ENCODE assay signal across 20 cellular contexts in the genomic region with DNA sequence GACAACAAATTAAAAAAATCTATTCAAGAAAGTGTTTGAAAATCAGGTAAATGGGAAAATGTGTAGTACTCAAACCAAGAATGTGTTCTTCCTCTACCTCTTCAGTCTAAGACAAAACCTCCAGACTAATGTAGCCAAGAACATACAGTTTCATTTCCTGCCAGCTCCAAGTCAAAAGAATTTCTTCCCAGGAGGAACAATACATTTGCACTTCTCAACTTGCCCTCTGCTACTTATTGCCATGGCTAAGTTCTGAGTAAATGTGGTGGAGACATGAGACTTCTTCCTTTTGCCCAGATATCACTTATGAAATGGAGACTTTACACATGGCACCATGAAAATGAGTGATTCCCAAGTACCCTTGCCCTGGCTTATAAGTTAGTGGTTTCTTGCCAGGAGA.
DNase-seq lines count a peak whose midpoint lies in the region; ATAC-seq, FAIRE-seq and TF ChIP-seq lines count a peak whose summit lies in the region.
"Had no signal": no experiment of that assay in that cellular context is flagged by ENCODE, and none has a peak within 500 bp of the region (broad histone marks: within the 10 kb centered on the region; RNA-seq: fewer than 3 reads in every experiment).

No MANE protein-coding gene starts in this region.

- TF ChIP-seq POLR2A in H1 (IDR thresholded peaks at IDR 0.05; ENCODE audit: control extremely low read depth in 1 of 2, low read depth in 2 of 2, low read length in 2 of 2): no peak
- no peak for TF ChIP-seq POLR2A in suprapubic skin (IDR thresholded peaks at IDR 0.05)

- no peak overlapping the region for H3K14ac ChIP-seq in H1 (ENCODE audit: insufficient read length)

- H3K4me1 Mint-ChIP-seq in GM23338 (peaks cover 3% of the 10 kb centered on the region; the same call in 1 of the 3 replicates), astrocyte (ENCODE audit: low read depth, unreplicated experiment) (peaks cover 10% of the 10 kb centered on the region), CD14-positive monocyte (no peaks in the 10 kb centered on the region)

- no peak overlapping the region for H3K4me3 Mint-ChIP-seq in GM23338
- no peak overlapping the region for H3K4me3 Mint-ChIP-seq in astrocyte (ENCODE audit: unreplicated experiment)
- no peak overlapping the region for H3K4me3 Mint-ChIP-seq in CD14-positive monocyte
- H3K4me3 Mint-ChIP-seq: CD8-positive, alpha-beta T cell; HFFc6 had no signal

- no peak overlapping the region for H2BK12ac ChIP-seq in H1 (ENCODE audit: low read depth, low read length)

- H3F3A ChIP-seq in GM23338 (replicated peaks; ENCODE audit: low read depth): no peaks in the 10 kb centered on the region

- H4K8ac ChIP-seq in H1 (ENCODE audit: extremely low read depth, insufficient read depth, low read length): no peak overlapping the region

- CTCF ChIA-PET in H1 (lab: Charles Lee; ENCODE audit: partially characterized antibody): no interaction called here

- TF ChIP-seq RAD21 in H1 (IDR thresholded peaks at IDR 0.05 in 1 of 2, conservative IDR thresholded peaks at IDR 0.05 in 1 of 2; ENCODE audit: low read depth in 2 of 2, low read length in 2 of 2): no peak

- H3K23me2 ChIP-seq in H1 (ENCODE audit: low read depth, low read length): no peaks in the 10 kb centered on the region

- no peak overlapping the region for H3K56ac ChIP-seq in H1 (replicated peaks; ENCODE audit: insufficient read length, low read depth, low read length)

- H2BK5ac ChIP-seq in H1 (ENCODE audit: low read depth, low read length): no peak overlapping the region

- no peak overlapping the region for H2BK120ac ChIP-seq in H1 (replicated peaks; ENCODE audit: low read depth, low read length)

- H3K36me3 ChIP-seq in GM23338 (ENCODE audit: insufficient read depth) (no peaks in the 10 kb centered on the region), astrocyte (ENCODE audit: insufficient read depth, low read length) (no peaks in the 10 kb centered on the region), H1 (ENCODE audit: control insufficient read depth in 2 of 4, insufficient read depth in 4 of 4, low read length in 3 of 4) (no peaks in the 10 kb centered on the region), suprapubic skin (no peaks in the 10 kb centered on the region)
- H3K36me3 ChIP-seq: BLaER1 had no signal

- POLR2A ChIA-PET in H1 (lab: Charles Lee; ENCODE audit: partially characterized antibody): no interaction called here

- H3K36me3 Mint-ChIP-seq in GM23338 (ENCODE audit: low read depth): no peaks in the 10 kb centered on the region
- no peaks in the 10 kb centered on the region for H3K36me3 Mint-ChIP-seq in astrocyte (ENCODE audit: low read depth, unreplicated experiment)
- H3K36me3 Mint-ChIP-seq in CD14-positive monocyte: no peaks in the 10 kb centered on the region
- H3K36me3 Mint-ChIP-seq: CD8-positive, alpha-beta T cell had no signal

- H3K27me3 ChIP-seq in GM23338 (ENCODE audit: insufficient read depth): no peaks in the 10 kb centered on the region
- H3K27me3 ChIP-seq in astrocyte (ENCODE audit: insufficient read depth, low read length): no peaks in the 10 kb centered on the region
- no peaks in the 10 kb centered on the region for H3K27me3 ChIP-seq in H1 (replicated peaks in 1 of 4; ENCODE audit: control insufficient read depth in 3 of 4, extremely low read depth in 1 of 4, insufficient read depth in 3 of 4, low read length in 3 of 4)
- H3K27me3 ChIP-seq in suprapubic skin: no peaks in the 10 kb centered on the region
- H3K27me3 ChIP-seq: BLaER1 had no signal

- H3K27ac ChIP-seq in GM23338 (ENCODE audit: low read depth) (no peak overlapping the region), astrocyte (ENCODE audit: low read depth, low read length) (no peak overlapping the region), H1 (ENCODE audit: low read depth, low read length) (no peak overlapping the region), suprapubic skin (no peak overlapping the region)
- H3K27ac ChIP-seq: BLaER1, GM23248 had no signal

- intact Hi-C loops in CD14-positive monocyte (cut with micrococcal nuclease): no loop called here

- H3K18ac ChIP-seq in H1 (ENCODE audit: extremely low read depth, low read length): no peak overlapping the region

- H3K4me3 ChIP-seq in GM23338 (no peak overlapping the region), astrocyte (ENCODE audit: insufficient read depth, low read depth, low read length) (no peak overlapping the region), H1 (ENCODE audit: extremely low read depth in 1 of 4, insufficient read depth in 2 of 4, low read depth in 3 of 4, low read length in 4 of 4) (no peak overlapping the region), fibroblast of the aortic adventitia (ENCODE audit: low read depth, low read length) (no peak overlapping the region), suprapubic skin (no peak overlapping the region)
- H3K4me3 ChIP-seq: BLaER1, GM12878, GM23248 had no signal

- no peaks in the 10 kb centered on the region for H3K79me2 ChIP-seq in GM23338 (replicated peaks; ENCODE audit: insufficient read depth)
- H3K79me2 ChIP-seq in astrocyte (ENCODE audit: insufficient read depth, low read length): no peaks in the 10 kb centered on the region
- no peaks in the 10 kb centered on the region for H3K79me2 ChIP-seq in H1 (ENCODE audit: control insufficient read depth in 1 of 2, insufficient read depth in 2 of 2, low read length in 2 of 2)

- no peak overlapping the region for H4K5ac ChIP-seq in H1 (ENCODE audit: insufficient read length, low read depth, low read length)

- no peak for FAIRE-seq in astrocyte (lab: Jason Lieb, UNC)
- no peak for FAIRE-seq in H1 (lab: Jason Lieb, UNC)
- FAIRE-seq: GM12878, HTR-8/SVneo had no signal

- no peak overlapping the region for H2BK15ac ChIP-seq in H1 (ENCODE audit: low read length)

- H3K9ac ChIP-seq in astrocyte (ENCODE audit: low read length) (no peak overlapping the region), H1 (replicated peaks in 1 of 4; ENCODE audit: extremely low read depth in 1 of 4, low read depth in 3 of 4, low read length in 3 of 4) (no peak overlapping the region)
- H3K9ac ChIP-seq: BLaER1, GM23248 had no signal

- DNase-seq in GM23338 (ENCODE audit: low spot score) (peak; percentile 3), astrocyte (ENCODE audit: low read depth) (no peak), H1 (ENCODE audit: low read depth in 1 of 2, low spot score in 2 of 2) (no peak), fibroblast of the aortic adventitia (ENCODE audit: low read depth) (peak; percentile 10), suprapubic skin (ENCODE audit: low spot score in 2 of 2) (no peak), CD14-positive monocyte (ENCODE audit: low spot score) (no peak), MV-4-11 (lab: John Stamatoyannopoulos, UW) (no peak)
- DNase-seq: 8988T; Calu3; CD8-positive, alpha-beta T cell; DMS79 treated with DMSO at 0.1 percent for 48 hours; GM23248; H7; HFFc6; IMR-90 had no signal

- no peaks in the 10 kb centered on the region for H3K27me3 Mint-ChIP-seq in GM23338 (ENCODE audit: insufficient read depth, low read depth, poor library complexity)
- H3K27me3 Mint-ChIP-seq in astrocyte (ENCODE audit: low read depth, unreplicated experiment): no peaks in the 10 kb centered on the region
- H3K27me3 Mint-ChIP-seq in CD14-positive monocyte (ENCODE audit: low read depth in 3 of 3): no peaks in the 10 kb centered on the region

- no peak overlapping the region for H3K23ac ChIP-seq in H1 (ENCODE audit: insufficient read length)

- no peak overlapping the region for H3K4ac ChIP-seq in H1 (replicated peaks; ENCODE audit: insufficient read length, low read depth, low read length)

- H3K9me3 ChIP-seq in astrocyte (ENCODE audit: insufficient read depth, low read depth, low read length) (no peaks in the 10 kb centered on the region), H1 (ENCODE audit: insufficient read depth in 2 of 2, low read depth in 1 of 2, low read length in 1 of 2) (no peaks in the 10 kb centered on the region), suprapubic skin (no peaks in the 10 kb centered on the region)
- H3K9me3 ChIP-seq: BLaER1 had no signal

- H3K9me3 Mint-ChIP-seq in GM23338 (no peaks in the 10 kb centered on the region), astrocyte (ENCODE audit: unreplicated experiment) (peaks cover 2% of the 10 kb centered on the region), CD14-positive monocyte (peaks cover 0 to 2% (median 0%) of the 10 kb centered on the region in 7 donors)

- no peak overlapping the region for H2BK20ac ChIP-seq in H1 (ENCODE audit: low read length)

- H3K27ac Mint-ChIP-seq in GM23338 (no peak overlapping the region), astrocyte (ENCODE audit: unreplicated experiment) (peak overlapping the region; percentile 86), CD14-positive monocyte (no peak overlapping the region)
- H3K27ac Mint-ChIP-seq: CD8-positive, alpha-beta T cell; HFFc6 had no signal

- no peak overlapping the region for H4K91ac ChIP-seq in H1 (replicated peaks; ENCODE audit: insufficient read length, low read length)

- 0 out of 2 replicates have a peak, but pooled peaks cover 3% of the 10 kb centered on the region for H3K4me1 ChIP-seq in GM23338 (ENCODE audit: insufficient read depth)
- H3K4me1 ChIP-seq in astrocyte (ENCODE audit: insufficient read depth, low read length): no peaks in the 10 kb centered on the region
- H3K4me1 ChIP-seq in H1 (replicated peaks in 1 of 4; ENCODE audit: control insufficient read depth in 3 of 4, insufficient read depth in 4 of 4, low read length in 3 of 4): no peaks in the 10 kb centered on the region
- no peaks in the 10 kb centered on the region for H3K4me1 ChIP-seq in suprapubic skin
- H3K4me1 ChIP-seq: BLaER1 had no signal

- no peaks in the 10 kb centered on the region for H4K20me1 ChIP-seq in GM23338 (replicated peaks; ENCODE audit: insufficient read depth)
- H4K20me1 ChIP-seq in astrocyte (ENCODE audit: insufficient read depth, low read length): no peaks in the 10 kb centered on the region
- H4K20me1 ChIP-seq in H1 (replicated peaks in 1 of 2; ENCODE audit: control insufficient read depth in 1 of 2, insufficient read depth in 2 of 2, low read length in 2 of 2): no peaks in the 10 kb centered on the region
- H4K20me1 ChIP-seq: BLaER1 had no signal

- H2AK5ac ChIP-seq in H1 (ENCODE audit: low read depth, low read length): no peak overlapping the region

- TF ChIP-seq CTCF in GM23338 (conservative IDR thresholded peaks at IDR 0.05; ENCODE audit: low read depth in 2 of 2) (no peak), astrocyte (IDR thresholded peaks at IDR 0.05; ENCODE audit: insufficient read depth, low read depth, low read length) (no peak), H1 (IDR thresholded peaks at IDR 0.05; ENCODE audit: control extremely low read depth in 1 of 3, insufficient read depth in 1 of 3, low read depth in 1 of 3, low read length in 3 of 3) (no peak), fibroblast of the aortic adventitia (IDR thresholded peaks at IDR 0.05; ENCODE audit: insufficient read depth, low read length) (no peak), suprapubic skin (IDR thresholded peaks at IDR 0.05) (no peak), CD14-positive monocyte (IDR thresholded peaks at IDR 0.05) (no peak)

- peaks cover 3% of the 10 kb centered on the region; the same call in 1 of the 2 replicates for H3K9me2 ChIP-seq in GM23338 (ENCODE audit: insufficient read depth)

- H3K4me2 ChIP-seq in GM23338 (no peak overlapping the region), astrocyte (ENCODE audit: low read length) (no peak overlapping the region), H1 (ENCODE audit: insufficient read depth in 1 of 2, low read depth in 2 of 2, low read length in 2 of 2) (no peak overlapping the region)
- H3K4me2 ChIP-seq: BLaER1 had no signal

- ATAC-seq in GM23338 (no peak), HG02610 (IDR thresholded peaks at IDR 0.05; ENCODE audit: unreplicated experiment) (no peak)
- ATAC-seq: CD8-positive, alpha-beta T cell; GM12878; HCT116 had no signal

- TF ChIP-seq EP300 in H1 (IDR thresholded peaks at IDR 0.05; ENCODE audit: borderline replicate concordance in 1 of 2, low read depth in 2 of 2, low read length in 2 of 2) (no peak), suprapubic skin (IDR thresholded peaks at IDR 0.05) (no peak)

- H3K79me1 ChIP-seq in H1 (ENCODE audit: low read depth, low read length): no peaks in the 10 kb centered on the region

- H2AFZ ChIP-seq in GM23338 (peak overlapping the region; percentile 43; the same call in 1 of the 2 replicates), astrocyte (ENCODE audit: low read depth, low read length) (no peak overlapping the region), H1 (ENCODE audit: low read length) (0 out of 2 replicates have a peak overlapping the region, but pooled peaks have one; percentile 0)
- H2AFZ ChIP-seq: GM23248 had no signal

Comparison
In these comparisons a context has a peak if more than half of its experiments do, and no peak if none do; other contexts are left out.
1. DNase-seq: peak in GM23338 (single experiment) and fibroblast of the aortic adventitia (single experiment); none in astrocyte (single experiment), H1 (0 of 2), suprapubic skin (0 of 2), CD14-positive monocyte (single experiment) and MV-4-11 (single experiment).